Comparison of ENCODE assay signal across 8 cellular contexts in the genomic region with DNA sequence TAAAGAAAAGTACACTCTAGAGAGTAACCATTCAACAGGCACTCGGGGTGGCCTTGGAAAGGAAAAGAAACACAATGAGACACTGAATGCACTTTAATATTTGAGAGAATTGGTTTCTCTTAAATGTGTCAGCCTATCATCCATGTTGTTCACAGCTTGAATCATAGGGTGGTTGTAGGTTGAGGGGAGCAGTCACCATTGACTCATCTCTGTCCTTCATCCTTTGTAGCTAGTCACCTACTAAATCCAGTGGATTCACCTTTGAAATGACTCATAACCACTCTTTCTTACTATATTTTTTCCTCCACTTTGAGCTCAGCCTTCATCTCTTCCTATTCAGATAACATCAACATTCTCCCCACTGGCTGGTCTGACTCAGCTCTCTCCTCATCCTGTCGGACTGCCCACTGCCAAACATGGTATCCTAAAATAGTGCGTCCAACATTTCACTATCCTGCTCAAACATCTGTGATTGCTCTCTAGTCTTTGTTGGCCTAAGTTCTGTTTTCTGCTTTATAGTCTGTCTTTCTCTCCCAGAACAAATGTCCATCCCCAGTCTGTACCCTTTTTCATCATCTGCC.
A peak's percentile ranks its signal among the peaks of the same experiment; 100 is the strongest.
DNase-seq lines count a peak whose midpoint lies in the region; ATAC-seq and TF ChIP-seq lines count a peak whose summit lies in the region.

No MANE protein-coding gene starts in this region.

- no peak overlapping the region for H3K27ac Mint-ChIP-seq in natural killer cell treated with Interleukin-12 subunit alpha and Interleukin-12 subunit beta and Interleukin-15 and Interleukin-18, amount 100 ng/mL, for 72 hours
- H3K27ac Mint-ChIP-seq in natural killer cell: no peak overlapping the region

- ATAC-seq in natural killer cell treated with Interleukin-12 subunit alpha and Interleukin-12 subunit beta and Interleukin-15 and Interleukin-18, amount 100 ng/mL, for 72 hours: peak; percentile 82 to 91
- no peak for ATAC-seq in natural killer cell
- ATAC-seq in HG03571 (IDR thresholded peaks at IDR 0.05; ENCODE audit: unreplicated experiment): no peak

- H3K4me1 Mint-ChIP-seq in natural killer cell treated with Interleukin-12 subunit alpha and Interleukin-12 subunit beta and Interleukin-15 and Interleukin-18, amount 100 ng/mL, for 72 hours (ENCODE audit: low read depth in 2 of 2): peaks cover 4 to 7% of the 10 kb centered on the region in 2 donors
- no peaks in the 10 kb centered on the region for H3K4me1 Mint-ChIP-seq in natural killer cell

- no peak for DNase-seq in natural killer cell treated with Interleukin-12 subunit alpha and Interleukin-12 subunit beta and Interleukin-15 and Interleukin-18, amount 100 ng/mL, for 72 hours (ENCODE audit: low spot score)
- DNase-seq in natural killer cell (no peak), UCSD-AML1 (lab: John Stamatoyannopoulos, UW; ENCODE audit: unreplicated experiment) (peak; percentile 42), fibroblast of the aortic adventitia (ENCODE audit: low read depth) (peak; percentile 87), iPS-NIHi11 (ENCODE audit: low spot score) (no peak), C1 segment of cervical spinal cord (lab: John Stamatoyannopoulos, UW) (no peak), mucosa of gallbladder (ENCODE audit: low spot score) (no peak)

- TF ChIP-seq CTCF in natural killer cell (IDR thresholded peaks at IDR 0.05) (no peak), fibroblast of the aortic adventitia (IDR thresholded peaks at IDR 0.05; ENCODE audit: insufficient read depth, low read length) (no peak)

- no peak overlapping the region for H3K4me3 Mint-ChIP-seq in natural killer cell treated with Interleukin-12 subunit alpha and Interleukin-12 subunit beta and Interleukin-15 and Interleukin-18, amount 100 ng/mL, for 72 hours
- no peak overlapping the region for H3K4me3 Mint-ChIP-seq in natural killer cell

- peaks cover 0 to 2% of the 10 kb centered on the region in 2 donors for H3K27me3 Mint-ChIP-seq in natural killer cell treated with Interleukin-12 subunit alpha and Interleukin-12 subunit beta and Interleukin-15 and Interleukin-18, amount 100 ng/mL, for 72 hours
- H3K27me3 Mint-ChIP-seq in natural killer cell (ENCODE audit: low read depth in 2 of 2): peaks cover 2 to 7% of the 10 kb centered on the region in 2 donors

- intact Hi-C loops in natural killer cell (cut with micrococcal nuclease): no loop called here

- H3K36me3 Mint-ChIP-seq in natural killer cell treated with Interleukin-12 subunit alpha and Interleukin-12 subunit beta and Interleukin-15 and Interleukin-18, amount 100 ng/mL, for 72 hours: peaks cover 4% of the 10 kb centered on the region
- H3K36me3 Mint-ChIP-seq in natural killer cell: no peaks in the 10 kb centered on the region

- no peak overlapping the region for H3K4me3 ChIP-seq in fibroblast of the aortic adventitia (ENCODE audit: low read depth, low read length)

- H3K9me3 Mint-ChIP-seq in natural killer cell treated with Interleukin-12 subunit alpha and Interleukin-12 subunit beta and Interleukin-15 and Interleukin-18, amount 100 ng/mL, for 72 hours: no peaks in the 10 kb centered on the region
- H3K9me3 Mint-ChIP-seq in natural killer cell: peaks cover 0 to 2% of the 10 kb centered on the region in 2 donors

Comparison
In these comparisons a context has a peak if more than half of its experiments do, and no peak if none do; other contexts are left out.
1. ATAC-seq: peak in natural killer cell treated with Interleukin-12 subunit alpha and Interleukin-12 subunit beta and Interleukin-15 and Interleukin-18, amount 100 ng/mL, for 72 hours (2 of 2); none in natural killer cell (0 of 3) and HG03571 (single experiment).
2. DNase-seq: peak in UCSD-AML1 (single experiment) and fibroblast of the aortic adventitia (single experiment); none in natural killer cell treated with Interleukin-12 subunit alpha and Interleukin-12 subunit beta and Interleukin-15 and Interleukin-18, amount 100 ng/mL, for 72 hours (single experiment), natural killer cell (single experiment), iPS-NIHi11 (single experiment), C1 segment of cervical spinal cord (0 of 14) and mucosa of gallbladder (single experiment).